8 cellular contexts compared by ENCODE assay signal in genomic region chr11:12174145-12175143, GRCh38.
DNase-seq lines count a peak whose midpoint lies in the region; ATAC-seq lines count a peak whose summit lies in the region.

No MANE protein-coding gene starts in this region.

- H3K9me3 Mint-ChIP-seq in activated T-helper 1 cell treated with anti-CD3 and anti-CD28 coated beads, Interleukin-12 subunit alpha, Interleukin-12 subunit beta, Interleukin-2, Interleukin-4 antibody, amounts not matched to agents 30 ng/mL and 10 ng/mL and 1 ng/mL, durations not matched to agents 14 hours and 24 hours and 36 hours, result peaks cover 3% of the 10 kb centered on the region
- H3K9me3 Mint-ChIP-seq in stimulated activated effector memory CD8-positive, alpha-beta T cell treated with anti-CD3 and anti-CD28 coated beads, Interleukin-12 subunit alpha, Interleukin-12 subunit beta, amount 100 ng/mL, for 72 hours, result peaks cover 2% of the 10 kb centered on the region

- intact Hi-C loops in activated T-helper 1 cell treated with anti-CD3 and anti-CD28 coated beads, Interleukin-12 subunit alpha, Interleukin-12 subunit beta, Interleukin-2, Interleukin-4 antibody, amounts not matched to agents 30 ng/mL and 10 ng/mL and 1 ng/mL, durations not matched to agents 14 hours and 24 hours and 36 hours (cut with micrococcal nuclease), result loop anchor here (1.0 to 5.0 kb wide), 10 partner anchors 10 to 127 kb away; partner anchors contain the start of gene MICAL2

- peak overlapping the region; percentile 93 for H3K27ac Mint-ChIP-seq in activated T-helper 1 cell treated with anti-CD3 and anti-CD28 coated beads, Interleukin-12 subunit alpha, Interleukin-12 subunit beta, Interleukin-2, Interleukin-4 antibody, amounts not matched to agents 30 ng/mL and 10 ng/mL and 1 ng/mL, durations not matched to agents 14 hours and 24 hours and 36 hours
- peak overlapping the region; percentile 100 for H3K27ac Mint-ChIP-seq in stimulated activated effector memory CD8-positive, alpha-beta T cell treated with anti-CD3 and anti-CD28 coated beads, Interleukin-12 subunit alpha, Interleukin-12 subunit beta, amount 100 ng/mL, for 72 hours

- H3K4me3 Mint-ChIP-seq in activated T-helper 1 cell treated with anti-CD3 and anti-CD28 coated beads, Interleukin-12 subunit alpha, Interleukin-12 subunit beta, Interleukin-2, Interleukin-4 antibody, amounts not matched to agents 30 ng/mL and 10 ng/mL and 1 ng/mL, durations not matched to agents 14 hours and 24 hours and 36 hours, result peak overlapping the region; percentile 75
- H3K4me3 Mint-ChIP-seq in stimulated activated effector memory CD8-positive, alpha-beta T cell treated with anti-CD3 and anti-CD28 coated beads, Interleukin-12 subunit alpha, Interleukin-12 subunit beta, amount 100 ng/mL, for 72 hours, result peak overlapping the region; percentile 71

- ATAC-seq in GM19463 (IDR thresholded peaks at IDR 0.05; ENCODE audit: unreplicated experiment), result peak; percentile 84
- peak; percentile 81 for ATAC-seq in HG03457 (IDR thresholded peaks at IDR 0.05; ENCODE audit: unreplicated experiment)
- peak; percentile 88 for ATAC-seq in stimulated activated effector memory CD8-positive, alpha-beta T cell treated with anti-CD3 and anti-CD28 coated beads, Interleukin-12 subunit alpha, Interleukin-12 subunit beta, amount 100 ng/mL, for 72 hours

- peaks cover 2% of the 10 kb centered on the region for H3K27me3 Mint-ChIP-seq in activated T-helper 1 cell treated with anti-CD3 and anti-CD28 coated beads, Interleukin-12 subunit alpha, Interleukin-12 subunit beta, Interleukin-2, Interleukin-4 antibody, amounts not matched to agents 30 ng/mL and 10 ng/mL and 1 ng/mL, durations not matched to agents 14 hours and 24 hours and 36 hours (ENCODE audit: insufficient read depth)

- DNase-seq in CD1c-positive myeloid dendritic cell (ENCODE audit: extremely low spot score), result peak; percentile 92
- DNase-seq in activated T-helper 1 cell treated with anti-CD3 and anti-CD28 coated beads, Interleukin-12 subunit alpha, Interleukin-12 subunit beta, Interleukin-2, Interleukin-4 antibody, amounts not matched to agents 30 ng/mL and 10 ng/mL and 1 ng/mL, durations not matched to agents 14 hours and 24 hours and 36 hours (ENCODE audit: low spot score), result no peak
- DNase-seq in stimulated activated effector memory CD8-positive, alpha-beta T cell treated with anti-CD3 and anti-CD28 coated beads, Interleukin-12 subunit alpha, Interleukin-12 subunit beta, amount 100 ng/mL, for 72 hours (ENCODE audit: low spot score in 2 of 2), result peak in 1 of 2 donors; percentile 71
- DNase-seq in NCI-H2107 treated with DMSO at 0.1 percent for 48 hours (lab: John Stamatoyannopoulos, UW; ENCODE audit: unreplicated experiment), result no peak
- DNase-seq in NCI-H2196 treated with DMSO at 0.1 percent for 48 hours (lab: John Stamatoyannopoulos, UW; ENCODE audit: unreplicated experiment), result no peak
- no peak for DNase-seq in C1 segment of cervical spinal cord (lab: John Stamatoyannopoulos, UW)

- peaks cover 48% of the 10 kb centered on the region for H3K36me3 Mint-ChIP-seq in activated T-helper 1 cell treated with anti-CD3 and anti-CD28 coated beads, Interleukin-12 subunit alpha, Interleukin-12 subunit beta, Interleukin-2, Interleukin-4 antibody, amounts not matched to agents 30 ng/mL and 10 ng/mL and 1 ng/mL, durations not matched to agents 14 hours and 24 hours and 36 hours (ENCODE audit: low read depth)
- peaks cover 19% of the 10 kb centered on the region for H3K36me3 Mint-ChIP-seq in stimulated activated effector memory CD8-positive, alpha-beta T cell treated with anti-CD3 and anti-CD28 coated beads, Interleukin-12 subunit alpha, Interleukin-12 subunit beta, amount 100 ng/mL, for 72 hours

- H3K4me1 Mint-ChIP-seq in activated T-helper 1 cell treated with anti-CD3 and anti-CD28 coated beads, Interleukin-12 subunit alpha, Interleukin-12 subunit beta, Interleukin-2, Interleukin-4 antibody, amounts not matched to agents 30 ng/mL and 10 ng/mL and 1 ng/mL, durations not matched to agents 14 hours and 24 hours and 36 hours (ENCODE audit: low read depth), result peaks cover 79% of the 10 kb centered on the region
- H3K4me1 Mint-ChIP-seq in stimulated activated effector memory CD8-positive, alpha-beta T cell treated with anti-CD3 and anti-CD28 coated beads, Interleukin-12 subunit alpha, Interleukin-12 subunit beta, amount 100 ng/mL, for 72 hours, result peaks cover 70% of the 10 kb centered on the region
